ENCODE assay signal across 13 cellular contexts in genomic region chr11:100612766-100613165, GRCh38.
DNase-seq lines count a peak whose midpoint lies in the region; ATAC-seq and TF ChIP-seq lines count a peak whose summit lies in the region.
"Had no signal": no experiment of that assay in that cellular context is flagged by ENCODE, and none has a peak within 500 bp of the region (broad histone marks: within the 10 kb centered on the region; RNA-seq: fewer than 3 reads in every experiment).

No MANE protein-coding gene starts in this region.

- no peaks in the 10 kb centered on the region for H3K4me1 ChIP-seq in PC-9 (replicated peaks; ENCODE audit: insufficient read depth)
- H3K4me1 ChIP-seq: testis had no signal

- H3K4me3 ChIP-seq in PC-9, result no peak overlapping the region
- H3K4me3 ChIP-seq: testis had no signal

- no peaks in the 10 kb centered on the region for H3K27me3 ChIP-seq in PC-9 (ENCODE audit: insufficient read depth, low read depth)
- H3K27me3 ChIP-seq: testis had no signal

- TF ChIP-seq CTCF in PC-9 (conservative IDR thresholded peaks at IDR 0.05), result no peak

- CTCF ChIA-PET in PC-9 (lab: Charles Lee), result no interaction called here
- CTCF ChIA-PET in HEK293T (lab: Yijun Ruan, JAX), result no interaction called here

- H4K20me1 ChIP-seq in PC-9 (ENCODE audit: insufficient read depth), result no peaks in the 10 kb centered on the region

- DNase-seq in KBM-7, result peak; percentile 46
- peak; percentile 70 for DNase-seq in medulla oblongata (ENCODE audit: extremely low spot score)
- no peak for DNase-seq in AG08396 (ENCODE audit: low spot score)
- DNase-seq in PC-9, result no peak
- no peak for DNase-seq in posterior vena cava (ENCODE audit: low spot score)
- DNase-seq in HEK293T (ENCODE audit: extremely low spot score), result no peak
- DNase-seq: activated CD4-positive, alpha-beta T cell treated with anti-CD3 and anti-CD28 coated beads, Interleukin-2, amount 10 ng/mL, durations not matched to agents 7 days and 5 days; endodermal cell; NCI-H1092 treated with DMSO at 0.1 percent for 48 hours; testis had no signal

- no peaks in the 10 kb centered on the region for H3F3A ChIP-seq in PC-9 (ENCODE audit: insufficient read depth, low read depth)

- POLR2A ChIA-PET in PC-9 (lab: Charles Lee; ENCODE audit: unreplicated experiment), result no interaction called here
- POLR2A ChIA-PET in HEK293T (lab: Yijun Ruan, JAX), result no interaction called here

- no peak overlapping the region for H3K4me2 ChIP-seq in PC-9

- H3K36me3 ChIP-seq in PC-9 (ENCODE audit: low read depth), result no peaks in the 10 kb centered on the region

- H3K27ac ChIP-seq in PC-9, result no peak overlapping the region
- H3K27ac ChIP-seq: RWPE1, testis had no signal

- no peaks in the 10 kb centered on the region for H3K9me2 ChIP-seq in PC-9 (ENCODE audit: insufficient read depth)

- H2AFZ ChIP-seq in PC-9, result no peak overlapping the region

- in situ Hi-C loops in KBM-7 (cut with MboI; ENCODE audit: low pct_unique_long_range_greater_than_20kb, low sequenced_read_pairs), result no loop called here

- intact Hi-C loops in PC-9 (cut with micrococcal nuclease; ENCODE audit: unreplicated experiment) (no loop called here), posterior vena cava (cut with DNase I) (no loop called here)

- no peaks in the 10 kb centered on the region for H3K79me2 ChIP-seq in PC-9 (ENCODE audit: low read depth)

- ATAC-seq in GM18867 (IDR thresholded peaks at IDR 0.05; ENCODE audit: unreplicated experiment) (peak; percentile 81), HG02623 (IDR thresholded peaks at IDR 0.05; ENCODE audit: unreplicated experiment) (peak; percentile 94)

- BruUV-seq in PC-9 (replicated peaks; lab: Mats Ljungman, UMichigan), result no TSS peak

- no peaks in the 10 kb centered on the region for H3K9me3 ChIP-seq in PC-9 (ENCODE audit: insufficient read depth, low read depth)
- H3K9me3 ChIP-seq: testis had no signal

TF ChIP-seq in HEK293T, 16 proteins besides CTCF, POLR2A, EP300 and RAD21:
- TF ChIP-seq FOXA1 (IDR thresholded peaks at IDR 0.05), result no peak
- TF ChIP-seq L3MBTL2 (conservative IDR thresholded peaks at IDR 0.05), result no peak
- TF ChIP-seq SP1 (IDR thresholded peaks at IDR 0.05), result no peak
- TF ChIP-seq FOXK2 (IDR thresholded peaks at IDR 0.05), result no peak
- TF ChIP-seq ARNT (IDR thresholded peaks at IDR 0.05), result no peak
- TF ChIP-seq CTBP1 (IDR thresholded peaks at IDR 0.05; ENCODE audit: borderline replicate concordance), result no peak
- TF ChIP-seq ELF4 (IDR thresholded peaks at IDR 0.05), result no peak
- no peak for TF ChIP-seq HDGF (IDR thresholded peaks at IDR 0.05; ENCODE audit: borderline replicate concordance)
- TF ChIP-seq NFRKB (IDR thresholded peaks at IDR 0.05), result no peak
- TF ChIP-seq ZNF384 (IDR thresholded peaks at IDR 0.05), result no peak

Comparison
In these comparisons a context has a peak if more than half of its experiments do, and no peak if none do; other contexts are left out.
1. DNase-seq: peak in KBM-7 (single experiment) and medulla oblongata (single experiment); none in AG08396 (single experiment), PC-9 (0 of 2), posterior vena cava (single experiment) and HEK293T (single experiment).